Comparison of ENCODE assay signal across 15 cellular contexts in the genomic region with DNA sequence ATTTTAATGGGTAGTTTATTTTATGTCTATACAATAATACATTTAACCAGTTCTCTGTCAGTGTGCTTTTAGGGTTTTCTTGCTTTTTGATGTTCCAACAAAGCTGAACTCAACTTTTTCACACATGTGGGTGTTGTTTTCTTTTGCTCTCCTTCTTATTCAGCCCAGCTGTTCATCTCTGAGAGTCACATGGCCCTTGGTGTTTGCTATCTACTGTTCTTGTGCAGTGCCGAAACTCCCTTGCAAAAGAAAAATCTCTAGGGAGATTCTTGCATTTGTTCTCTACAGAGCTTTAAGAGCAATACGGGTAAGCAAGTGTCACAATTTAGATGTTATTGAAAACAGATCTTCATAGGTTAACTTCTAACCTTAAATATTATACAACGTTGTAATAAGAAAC.
"Had no signal": no experiment of that assay in that cellular context is flagged by ENCODE, and none has a peak within 500 bp of the region (broad histone marks: within the 10 kb centered on the region; RNA-seq: fewer than 3 reads in every experiment).

No MANE protein-coding gene starts in this region.

- H3K4me1 ChIP-seq: gastrocnemius medialis, parathyroid adenoma, stomach, tibial artery had no signal

- H3K4me3 ChIP-seq: dorsolateral prefrontal cortex, gastrocnemius medialis, stomach, tibial artery had no signal

- H3K4me3 Mint-ChIP-seq: activated naive CD8-positive, alpha-beta T cell; activated T-cell treated with anti-CD3 and anti-CD28 coated beads, Interleukin-2, amount 50 U/mL, for 24 hours; T-helper 2 cell treated with Interferon-gamma antibody and Interleukin-4, amounts not matched to agents 5 μg/mL and 100 μg/mL, for 36 hours had no signal

- H3K27me3 Mint-ChIP-seq: activated naive CD8-positive, alpha-beta T cell; activated T-cell treated with anti-CD3 and anti-CD28 coated beads, Interleukin-2, amount 50 U/mL, for 24 hours had no signal

- H3K27me3 ChIP-seq: brain microvascular endothelial cell, dorsolateral prefrontal cortex, gastrocnemius medialis, stomach, tibial artery had no signal

- H3K9me3 ChIP-seq: gastrocnemius medialis had no signal

- H3K27ac Mint-ChIP-seq: activated naive CD8-positive, alpha-beta T cell; activated T-cell treated with anti-CD3 and anti-CD28 coated beads, Interleukin-2, amount 50 U/mL, for 24 hours; T-helper 2 cell treated with Interferon-gamma antibody and Interleukin-4, amounts not matched to agents 5 μg/mL and 100 μg/mL, for 36 hours had no signal

- DNase-seq: activated effector memory CD4-positive, alpha-beta T cell treated with anti-CD3 and anti-CD28 coated beads, Interleukin-2, amount 50 U/mL, for 16 hours; activated T-cell treated with anti-CD3 and anti-CD28 coated beads, Interleukin-2, amount 50 U/mL, for 24 hours; brain microvascular endothelial cell; gastrocnemius medialis; kidney; small intestine; stomach; SW 1271; tibial artery had no signal

- H3K36me3 Mint-ChIP-seq: activated naive CD8-positive, alpha-beta T cell had no signal

- ATAC-seq: activated CD4-positive, CD25-positive, alpha-beta regulatory T cell treated with anti-CD3 and anti-CD28 coated beads, Interleukin-2, amount 50 U/mL, for 24 hours; esophagus mucosa had no signal

- H3K36me3 ChIP-seq: brain microvascular endothelial cell, gastrocnemius medialis, stomach, tibial artery had no signal

- H3K27ac ChIP-seq: brain microvascular endothelial cell, dorsolateral prefrontal cortex, gastrocnemius medialis, parathyroid adenoma, stomach, tibial artery had no signal
